8 cellular contexts compared by ENCODE assay signal in genomic region chr16:72664480-72665408, GRCh38.
DNase-seq lines count a peak whose midpoint lies in the region; ATAC-seq and TF ChIP-seq lines count a peak whose summit lies in the region.

No MANE protein-coding gene starts in this region.

- no peaks in the 10 kb centered on the region for H4K20me1 ChIP-seq in PC-9 (ENCODE audit: insufficient read depth)

- peak overlapping the region; percentile 96 for H2AFZ ChIP-seq in PC-9

- H3K36me3 ChIP-seq in PC-9 (ENCODE audit: low read depth) (no peaks in the 10 kb centered on the region), esophagus muscularis mucosa (no peaks in the 10 kb centered on the region), muscle layer of duodenum (ENCODE audit: control insufficient read depth in 1 of 2, insufficient read depth in 2 of 2, low read length in 2 of 2) (no peaks in the 10 kb centered on the region)

- CTCF ChIA-PET in PC-9 (lab: Charles Lee) = interaction anchor here (0.7 kb wide), 1 partner anchor 135 kb away, joined by 3 read pairs; no protein-coding TSS in a partner anchor

- H3K4me1 ChIP-seq in PC-9 (replicated peaks; ENCODE audit: insufficient read depth) (peaks cover 15% of the 10 kb centered on the region), esophagus muscularis mucosa (peaks cover 7 to 19% (median 15%) of the 10 kb centered on the region in 4 donors), muscle layer of duodenum (ENCODE audit: control insufficient read depth in 1 of 2, insufficient read depth in 2 of 2, low read length in 2 of 2) (peaks cover 5 to 18% of the 10 kb centered on the region in 2 donors)

- intact Hi-C loops in PC-9 (cut with micrococcal nuclease; ENCODE audit: unreplicated experiment) = loop anchor here (10.0 kb wide), 1 partner anchor 390 kb away; no protein-coding TSS in a partner anchor
- intact Hi-C loops in esophagus muscularis mucosa (cut with DNase I) = no loop called here

- DNase-seq in DMS79 (lab: John Stamatoyannopoulos, UW) = peak; percentile 79
- peak; percentile 97 for DNase-seq in KBM-7
- DNase-seq in PC-9 = peak; percentile 91 to 95
- peak; percentile 92 for DNase-seq in activated T-cell treated with anti-CD3 and anti-CD28 coated beads, Interleukin-2, amount 50 U/mL, for 4 hours
- peak; percentile 98 for DNase-seq in esophagus muscularis mucosa (ENCODE audit: extremely low spot score)
- peak; percentile 91 for DNase-seq in stimulated activated CD8-positive, alpha-beta memory T cell treated with anti-CD3 and anti-CD28 coated beads, Interleukin-7, amount 100 ng/mL, for 24 hours (ENCODE audit: low read depth)

- no peaks in the 10 kb centered on the region for H3K36me3 Mint-ChIP-seq in activated T-cell treated with anti-CD3 and anti-CD28 coated beads, Interleukin-2, amount 50 U/mL, for 4 hours (ENCODE audit: insufficient read depth)

- H3K27ac ChIP-seq in PC-9 (no peak overlapping the region), esophagus muscularis mucosa (replicated peaks in 1 of 4) (peak overlapping the region in 3 of 4 donors; percentile 60 to 68 (median 62)), muscle layer of duodenum (ENCODE audit: low read length) (no peak overlapping the region)

- no peak for TF ChIP-seq EP300 in esophagus muscularis mucosa (IDR thresholded peaks at IDR 0.05)

- no peaks in the 10 kb centered on the region for H3K9me3 ChIP-seq in PC-9 (ENCODE audit: insufficient read depth, low read depth)
- no peaks in the 10 kb centered on the region for H3K9me3 ChIP-seq in esophagus muscularis mucosa
- H3K9me3 ChIP-seq in muscle layer of duodenum (ENCODE audit: control insufficient read depth in 1 of 2, low read length in 2 of 2) = no peaks in the 10 kb centered on the region

- H3K27me3 ChIP-seq in PC-9 (ENCODE audit: insufficient read depth, low read depth) (no peaks in the 10 kb centered on the region), esophagus muscularis mucosa (no peaks in the 10 kb centered on the region), muscle layer of duodenum (ENCODE audit: low read depth, low read length) (no peaks in the 10 kb centered on the region)

- H3K4me3 Mint-ChIP-seq in activated T-cell treated with anti-CD3 and anti-CD28 coated beads, Interleukin-2, amount 50 U/mL, for 4 hours = peak overlapping the region; percentile 93

- H3K9me2 ChIP-seq in PC-9 (ENCODE audit: insufficient read depth) = no peaks in the 10 kb centered on the region

- no peak for TF ChIP-seq POLR2A in esophagus muscularis mucosa (IDR thresholded peaks at IDR 0.05; ENCODE audit: low read depth)

- peak overlapping the region; percentile 91 for H3K4me3 ChIP-seq in PC-9
- H3K4me3 ChIP-seq in esophagus muscularis mucosa = peak overlapping the region; percentile 69 to 84 (median 75)
- peak overlapping the region; percentile 83 to 97 for H3K4me3 ChIP-seq in muscle layer of duodenum (ENCODE audit: low read depth in 1 of 2, low read length in 2 of 2)

- H3K9me3 Mint-ChIP-seq in activated T-cell treated with anti-CD3 and anti-CD28 coated beads, Interleukin-2, amount 50 U/mL, for 4 hours = no peaks in the 10 kb centered on the region

- peak overlapping the region; percentile 97 for H3K4me2 ChIP-seq in PC-9

- WGBS in esophagus muscularis mucosa = 1% methylated on average over 31 of the region's 61 CpGs

- H3F3A ChIP-seq in PC-9 (ENCODE audit: insufficient read depth, low read depth) = no peaks in the 10 kb centered on the region

- BruUV-seq in PC-9 (replicated peaks; lab: Mats Ljungman, UMichigan) = TSS peak; percentile 65

- peak; percentile 100 for ATAC-seq in GM21723 (IDR thresholded peaks at IDR 0.05; ENCODE audit: unreplicated experiment)
- peak; percentile 99 to 100 for ATAC-seq in activated T-cell treated with anti-CD3 and anti-CD28 coated beads, Interleukin-2, amount 50 U/mL, for 4 hours

- in situ Hi-C loops in KBM-7 (cut with MboI; ENCODE audit: low pct_unique_long_range_greater_than_20kb, low sequenced_read_pairs) = no loop called here

- TF ChIP-seq CTCF in PC-9 (conservative IDR thresholded peaks at IDR 0.05) (no peak), esophagus muscularis mucosa (IDR thresholded peaks at IDR 0.05) (no peak)

- peaks cover 17% of the 10 kb centered on the region for H3K4me1 Mint-ChIP-seq in activated T-cell treated with anti-CD3 and anti-CD28 coated beads, Interleukin-2, amount 50 U/mL, for 4 hours (ENCODE audit: low read depth)

- H3K79me2 ChIP-seq in PC-9 (ENCODE audit: low read depth) = no peaks in the 10 kb centered on the region

- POLR2A ChIA-PET in PC-9 (lab: Charles Lee; ENCODE audit: unreplicated experiment) = interaction anchor here (0.6 kb wide), 3 partner anchors 373 to 547 kb away, joined by 3 to 5 read pairs (median 3); no protein-coding TSS in a partner anchor

- H3K27me3 Mint-ChIP-seq in activated T-cell treated with anti-CD3 and anti-CD28 coated beads, Interleukin-2, amount 50 U/mL, for 4 hours (ENCODE audit: low read depth) = peaks cover 3% of the 10 kb centered on the region

Comparison
In these comparisons a context has a peak if more than half of its experiments do, and no peak if none do; other contexts are left out.
1. H3K27ac ChIP-seq: peak in esophagus muscularis mucosa (3 of 4); none in PC-9 (single experiment) and muscle layer of duodenum (single experiment).
2. Peak in every context shown above with its lines, with median percentiles within 50 percentile points of each other: DNase-seq and H3K4me3 ChIP-seq.